Comparison of ENCODE assay signal across 1 cellular context in genomic region chr10:104327745-104328635, GRCh38.
TF ChIP-seq lines count a peak whose summit lies in the region.

No MANE protein-coding gene starts in this region.

TF ChIP-seq in GM12878, 131 proteins besides CTCF, POLR2A, EP300 and RAD21:
- 0 out of 2 replicates have a peak, but pooled peaks have one; percentile 17 for TF ChIP-seq RUNX3 (IDR thresholded peaks at IDR 0.05; ENCODE audit: low read length)
- no peak for TF ChIP-seq GATAD2B (conservative IDR thresholded peaks at IDR 0.05; ENCODE audit: low read depth)
TF ChIP-seq in GM12878: peak in this region for 1.
